20 cellular contexts compared by ENCODE assay signal in the genomic region with DNA sequence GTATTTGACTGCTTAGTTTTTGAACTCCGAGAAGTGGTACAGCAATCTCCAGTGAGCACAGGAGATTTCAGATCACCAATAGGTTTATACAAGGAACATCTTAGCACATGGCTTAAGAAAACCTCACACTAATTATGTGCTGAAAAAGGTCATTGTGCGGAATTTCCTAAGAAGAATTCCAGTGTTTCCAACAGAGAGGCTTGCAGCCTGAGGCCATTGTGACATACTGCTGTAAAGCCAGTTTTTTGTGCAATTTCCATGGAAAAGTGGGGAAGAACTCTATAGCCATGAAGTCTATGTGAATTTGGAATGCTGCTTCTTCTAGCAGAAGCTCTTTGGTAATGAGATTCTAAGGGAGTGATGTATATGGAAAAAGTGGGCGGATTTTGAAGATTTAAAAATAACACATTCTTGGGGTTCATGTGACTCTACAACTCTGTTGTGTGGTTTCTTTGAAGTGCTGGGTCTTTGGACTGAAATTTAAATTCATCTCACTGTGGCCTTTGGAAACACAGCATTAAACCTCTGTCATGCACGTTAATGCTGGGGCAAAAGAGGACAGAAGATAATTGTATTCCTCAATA.
DNase-seq lines count a peak whose midpoint lies in the region; ATAC-seq and TF ChIP-seq lines count a peak whose summit lies in the region.
"Had no signal": no experiment of that assay in that cellular context is flagged by ENCODE, and none has a peak within 500 bp of the region (broad histone marks: within the 10 kb centered on the region; RNA-seq: fewer than 3 reads in every experiment).

No MANE protein-coding gene starts in this region.

- CTCF ChIA-PET in BJ (lab: Yijun Ruan, JAX) = interaction anchor here (0.7 kb wide), 1 partner anchor 15 kb away, joined by 4 read pairs; no protein-coding TSS in a partner anchor

- TF ChIP-seq POLR2A in esophagus muscularis mucosa (IDR thresholded peaks at IDR 0.05; ENCODE audit: low read depth) = no peak
- TF ChIP-seq POLR2A in gastrocnemius medialis (IDR thresholded peaks at IDR 0.05) = no peak

- H3K36me3 ChIP-seq in BJ (ENCODE audit: control insufficient read depth, insufficient read depth, low read length) (no peaks in the 10 kb centered on the region), esophagus muscularis mucosa (no peaks in the 10 kb centered on the region), gastrocnemius medialis (no peaks in the 10 kb centered on the region)
- H3K36me3 ChIP-seq: WERI-Rb-1 had no signal

- POLR2A ChIA-PET in BJ (lab: Charles Lee) = no interaction called here

- peaks cover 10% of the 10 kb centered on the region for H3K9me3 Mint-ChIP-seq in osteocyte (ENCODE audit: unreplicated experiment)
- H3K9me3 Mint-ChIP-seq: effector memory CD8-positive, alpha-beta T cell; T-helper 1 cell treated with Interleukin-12 subunit alpha and Interleukin-12 subunit beta and Interleukin-4 antibody, amounts not matched to agents 30 μg/mL and 1 μg/mL, for 36 hours had no signal

- H3K27ac ChIP-seq in esophagus muscularis mucosa (replicated peaks in 1 of 4) (peak overlapping the region in 3 of 4 donors; percentile 83 to 86 (median 86)), gastrocnemius medialis (no peak overlapping the region)
- H3K27ac ChIP-seq: psoas muscle, WERI-Rb-1 had no signal

- ATAC-seq in gastrocnemius medialis = no peak
- ATAC-seq: effector memory CD8-positive, alpha-beta T cell; psoas muscle had no signal

- DNase-seq in BJ (ENCODE audit: low read depth) = peak; percentile 42
- DNase-seq in SK-MEL-5 (ENCODE audit: low read depth, low spot score) = peak; percentile 88
- peak; percentile 42 for DNase-seq in esophagus muscularis mucosa (ENCODE audit: extremely low spot score)
- no peak for DNase-seq in osteocyte (ENCODE audit: extremely low spot score, unreplicated experiment)
- DNase-seq in G401 (ENCODE audit: low spot score) = no peak
- no peak for DNase-seq in hippocampal formation (lab: John Stamatoyannopoulos, UW)
- DNase-seq in gastrocnemius medialis = no peak
- no peak for DNase-seq in HUDEP-2 (lab: John Stamatoyannopoulos, UW; ENCODE audit: unreplicated experiment in 76 of 76)
- DNase-seq: activated gamma-delta T cell treated with Interleukin-2 at 50 U/mL for 16 hours; CD8-positive, alpha-beta memory T cell; effector memory CD8-positive, alpha-beta T cell; KG1; left cardiac atrium; NCI-H1048; NCI-H524 treated with DMSO at 0.1 percent for 48 hours; psoas muscle; Right ventricle myocardium superior; stimulated activated CD4-positive, alpha-beta T cell treated with anti-CD3 and anti-CD28 coated beads, Interleukin-4, amount 100 ng/mL, for 4 hours; WERI-Rb-1 had no signal

- no peak for TF ChIP-seq EP300 in esophagus muscularis mucosa (IDR thresholded peaks at IDR 0.05)

- in situ Hi-C loops in SK-MEL-5 (cut with HindIII; ENCODE audit: low pct_unique_long_range_greater_than_20kb, low sequenced_read_pairs) (no loop called here), G401 (cut with HindIII; ENCODE audit: low sequenced_read_pairs) (no loop called here), gastrocnemius medialis (cut with MboI; ENCODE audit: low sequenced_read_pairs in 4 of 4) (no loop called here)

- H3K4me3 ChIP-seq in BJ (ENCODE audit: low read depth, low read length) = no peak overlapping the region
- H3K4me3 ChIP-seq in esophagus muscularis mucosa = no peak overlapping the region
- no peak overlapping the region for H3K4me3 ChIP-seq in gastrocnemius medialis
- H3K4me3 ChIP-seq: psoas muscle had no signal

- H3K4me1 Mint-ChIP-seq in osteocyte (ENCODE audit: unreplicated experiment) = peaks cover 40% of the 10 kb centered on the region

- H3K27ac Mint-ChIP-seq in osteocyte (ENCODE audit: unreplicated experiment) = peak overlapping the region; percentile 64
- H3K27ac Mint-ChIP-seq: CD8-positive, alpha-beta memory T cell had no signal

- H3K9me3 ChIP-seq in esophagus muscularis mucosa (no peaks in the 10 kb centered on the region), gastrocnemius medialis (no peaks in the 10 kb centered on the region)
- H3K9me3 ChIP-seq: psoas muscle had no signal

- no peaks in the 10 kb centered on the region for H3K36me3 Mint-ChIP-seq in osteocyte (ENCODE audit: unreplicated experiment)
- H3K36me3 Mint-ChIP-seq: CD8-positive, alpha-beta memory T cell had no signal

- no peak for TF ChIP-seq CTCF in BJ (IDR thresholded peaks at IDR 0.05; ENCODE audit: insufficient read depth, low read depth, low read length)
- no peak for TF ChIP-seq CTCF in esophagus muscularis mucosa (IDR thresholded peaks at IDR 0.05)
- no peak for TF ChIP-seq CTCF in osteocyte (IDR thresholded peaks at IDR 0.05)
- no peak for TF ChIP-seq CTCF in gastrocnemius medialis (IDR thresholded peaks at IDR 0.05 in 4 of 5, conservative IDR thresholded peaks at IDR 0.05 in 1 of 5)

- H3K4me3 Mint-ChIP-seq in osteocyte (ENCODE audit: unreplicated experiment) = no peak overlapping the region
- H3K4me3 Mint-ChIP-seq: CD8-positive, alpha-beta memory T cell; effector memory CD8-positive, alpha-beta T cell; T-helper 1 cell treated with Interleukin-12 subunit alpha and Interleukin-12 subunit beta and Interleukin-4 antibody, amounts not matched to agents 30 μg/mL and 1 μg/mL, for 36 hours had no signal

- 89% methylated on average over 4 of the region's 4 CpGs for WGBS in esophagus muscularis mucosa

- H3K4me1 ChIP-seq in esophagus muscularis mucosa = peaks cover 11 to 46% (median 42%) of the 10 kb centered on the region in 4 donors
- H3K4me1 ChIP-seq in gastrocnemius medialis = peaks cover 0 to under 1% of the 10 kb centered on the region in 2 donors
- H3K4me1 ChIP-seq: psoas muscle had no signal

- no peaks in the 10 kb centered on the region for H3K27me3 ChIP-seq in BJ (ENCODE audit: control insufficient read depth, insufficient read depth, low read length)
- no peaks in the 10 kb centered on the region for H3K27me3 ChIP-seq in esophagus muscularis mucosa
- H3K27me3 ChIP-seq in gastrocnemius medialis = no peaks in the 10 kb centered on the region

- no peaks in the 10 kb centered on the region for H3K27me3 Mint-ChIP-seq in osteocyte (ENCODE audit: unreplicated experiment)
- H3K27me3 Mint-ChIP-seq: CD8-positive, alpha-beta memory T cell; effector memory CD8-positive, alpha-beta T cell had no signal

- intact Hi-C loops in esophagus muscularis mucosa (cut with DNase I) = no loop called here
- intact Hi-C loops in gastrocnemius medialis (cut with DNase I; ENCODE audit: low total_unique reads) = no loop called here

Comparison
In these comparisons a context has a peak if more than half of its experiments do, and no peak if none do; other contexts are left out.
1. DNase-seq: peak in BJ (single experiment), SK-MEL-5 (single experiment) and esophagus muscularis mucosa (single experiment); none in osteocyte (single experiment), G401 (single experiment), hippocampal formation (0 of 2), gastrocnemius medialis (0 of 2) and HUDEP-2 (0 of 76).
2. H3K27ac ChIP-seq: peak in esophagus muscularis mucosa (3 of 4); none in gastrocnemius medialis (0 of 4).